15 cellular contexts compared by ENCODE assay signal in the genomic region with DNA sequence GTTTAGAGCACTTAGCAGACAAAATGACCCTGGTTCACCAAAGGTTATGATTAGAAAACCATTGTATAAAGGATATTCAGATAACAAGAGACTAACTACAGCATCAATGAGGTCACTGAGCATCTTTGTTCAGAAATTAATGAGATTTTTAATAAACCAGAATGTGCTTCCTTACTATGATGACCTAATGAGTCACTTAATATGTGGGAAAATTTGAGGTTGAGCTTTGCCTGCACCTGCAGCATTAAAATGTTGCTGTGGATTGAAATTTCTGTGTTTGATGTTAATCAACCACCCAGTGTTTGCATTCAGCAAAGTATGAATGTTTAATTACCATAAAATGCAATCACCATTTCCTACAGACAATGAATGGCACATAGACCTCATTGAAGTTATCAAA. TPM values are rescaled to one million over a fixed set of nuclear protein-coding genes. Genes with fewer than 3 reads are reported as not detected.
DNase-seq lines count a peak whose midpoint lies in the region; ATAC-seq and TF ChIP-seq lines count a peak whose summit lies in the region.
"Had no signal": no experiment of that assay in that cellular context is flagged by ENCODE, and none has a peak within 500 bp of the region (broad histone marks: within the 10 kb centered on the region; RNA-seq: fewer than 3 reads in every experiment).

No MANE protein-coding gene starts in this region.

- H3K36me3 ChIP-seq in HUES48 (ENCODE audit: control insufficient read depth, insufficient read depth, low read length) (no peaks in the 10 kb centered on the region), PC-3 (ENCODE audit: low read depth, low read length) (no peaks in the 10 kb centered on the region), hepatocyte (replicated peaks; ENCODE audit: insufficient read depth, low read depth) (no peaks in the 10 kb centered on the region), brain microvascular endothelial cell (replicated peaks) (no peaks in the 10 kb centered on the region)
- H3K36me3 ChIP-seq: BE2C, SJCRH30 had no signal

- CTCF ChIA-PET in PC-3 (lab: Charles Lee): no interaction called here

- H3K4me3 ChIP-seq in HUES48 (ENCODE audit: low read depth, low read length) (no peak overlapping the region), PC-3 (ENCODE audit: low read length) (no peak overlapping the region), hepatocyte (no peak overlapping the region), brain microvascular endothelial cell (ENCODE audit: low read depth, low read length) (no peak overlapping the region)
- H3K4me3 ChIP-seq: SJCRH30 had no signal

- H3K4me2 ChIP-seq in PC-3 (ENCODE audit: low read length): peak overlapping the region; percentile 70
- no peak overlapping the region for H3K4me2 ChIP-seq in hepatocyte

- in situ Hi-C loops in brain microvascular endothelial cell (cut with HindIII; ENCODE audit: low pct_ligation_motif_present, low sequenced_read_pairs): no loop called here

- no peaks in the 10 kb centered on the region for H3K9me2 ChIP-seq in PC-3 (replicated peaks; ENCODE audit: low read length)
- no peaks in the 10 kb centered on the region for H3K9me2 ChIP-seq in hepatocyte (replicated peaks; ENCODE audit: insufficient read depth)

- H3K4me1 ChIP-seq in HUES48 (ENCODE audit: control insufficient read depth, insufficient read depth, low read length) (peaks cover 53% of the 10 kb centered on the region), PC-3 (ENCODE audit: insufficient read depth, low read length) (peaks cover 48% of the 10 kb centered on the region), foreskin keratinocyte (peaks cover 16% of the 10 kb centered on the region), hepatocyte (ENCODE audit: insufficient read depth) (peaks cover 8% of the 10 kb centered on the region)

- no peak overlapping the region for H2AFZ ChIP-seq in PC-3 (ENCODE audit: low read length)
- H2AFZ ChIP-seq in hepatocyte: no peak overlapping the region

- H3F3A ChIP-seq in PC-3 (ENCODE audit: low read length, unreplicated experiment): peaks cover 5% of the 10 kb centered on the region

- no TSS peak for BruUV-seq in PC-3 (replicated peaks; lab: Mats Ljungman, UMichigan)

- intact Hi-C loops in PC-3 (cut with micrococcal nuclease): no loop called here

- no peaks in the 10 kb centered on the region for H3K27me3 ChIP-seq in HUES48 (ENCODE audit: control insufficient read depth, insufficient read depth, low read length)
- no peaks in the 10 kb centered on the region for H3K27me3 ChIP-seq in PC-3 (ENCODE audit: low read length)
- no peaks in the 10 kb centered on the region for H3K27me3 ChIP-seq in foreskin keratinocyte
- H3K27me3 ChIP-seq in hepatocyte: no peaks in the 10 kb centered on the region
- no peaks in the 10 kb centered on the region for H3K27me3 ChIP-seq in brain microvascular endothelial cell (replicated peaks)
- H3K27me3 ChIP-seq: BE2C, SJCRH30 had no signal

- peak; percentile 29; the same call in 1 of the 2 replicates for ATAC-seq in PC-3
- ATAC-seq in foreskin keratinocyte: peak; percentile 40
- no peak for ATAC-seq in GM18907 (IDR thresholded peaks at IDR 0.05; ENCODE audit: unreplicated experiment)
- ATAC-seq in HG03280 (IDR thresholded peaks at IDR 0.05; ENCODE audit: unreplicated experiment): no peak

- H3K27ac ChIP-seq in HUES48 (ENCODE audit: low read depth, low read length): peak overlapping the region; percentile 90
- H3K27ac ChIP-seq in PC-3 (ENCODE audit: low read length): peak overlapping the region; percentile 82
- H3K27ac ChIP-seq in foreskin keratinocyte: no peak overlapping the region
- no peak overlapping the region for H3K27ac ChIP-seq in hepatocyte
- no peak overlapping the region for H3K27ac ChIP-seq in brain microvascular endothelial cell
- H3K27ac ChIP-seq: SJCRH30 had no signal

- H3K9ac ChIP-seq in HUES48 (ENCODE audit: low read depth, low read length) (no peak overlapping the region), PC-3 (ENCODE audit: low read length) (no peak overlapping the region)

- TF ChIP-seq CTCF in PC-3 (conservative IDR thresholded peaks at IDR 0.05; ENCODE audit: low read depth, low read length): no peak
- TF ChIP-seq CTCF in foreskin keratinocyte (conservative IDR thresholded peaks at IDR 0.05): no peak
- TF ChIP-seq CTCF in hepatocyte (IDR thresholded peaks at IDR 0.05; ENCODE audit: poor library complexity): no peak
- no peak for TF ChIP-seq CTCF in brain microvascular endothelial cell (IDR thresholded peaks at IDR 0.05; ENCODE audit: low read depth, low read length, missing control alignments)

- peak; percentile 55 for DNase-seq in PC-3
- DNase-seq in foreskin keratinocyte: peak; percentile 16 to 28
- no peak for DNase-seq in hepatocyte (ENCODE audit: low spot score)
- DNase-seq in brain microvascular endothelial cell: no peak
- DNase-seq: BE2C; CD4-positive, alpha-beta T cell; NCI-H1105 treated with DMSO at 0.1 percent for 48 hours; NCI-H187 treated with DMSO at 0.1 percent for 48 hours; NCI-H345; NK-92 treated with Interleukin-12 subunit alpha and Interleukin-12 subunit beta, amount 100 ng/mL, for 24 hours; OCI-M1; SJCRH30 had no signal

- H3K79me2 ChIP-seq in PC-3 (ENCODE audit: low read length) (peaks cover 24% of the 10 kb centered on the region), hepatocyte (peaks cover 3% of the 10 kb centered on the region)

- POLR2A ChIA-PET in PC-3 (lab: Charles Lee; ENCODE audit: unreplicated experiment): no interaction called here

- no peaks in the 10 kb centered on the region for H3K9me3 ChIP-seq in HUES48 (ENCODE audit: control insufficient read depth, insufficient read depth, low read length)
- H3K9me3 ChIP-seq in PC-3 (ENCODE audit: low read length): no peaks in the 10 kb centered on the region
- H3K9me3 ChIP-seq in hepatocyte (ENCODE audit: low read depth): no peaks in the 10 kb centered on the region
- H3K9me3 ChIP-seq: BE2C, SJCRH30 had no signal

- H4K20me1 ChIP-seq in PC-3 (ENCODE audit: low read length) (no peaks in the 10 kb centered on the region), hepatocyte (ENCODE audit: insufficient read depth, poor library complexity, severe bottlenecking) (no peaks in the 10 kb centered on the region)

RNA-seq across cellular contexts. Expression of a gene that starts 45.8 kb away (rescaled TPM):
- total RNA-seq in PC-3 (2014; rRNA removed) (5.5 and 5.7 TPM in 2 replicates), foreskin keratinocyte (1.8 and 2.2 TPM in 2 replicates), hepatocyte (11.7 and 16.0 TPM in 2 replicates)
- polyA plus RNA-seq in foreskin keratinocyte (0.79 and 0.84 TPM in 2 replicates), hepatocyte (4.0 and 5.8 TPM in 2 replicates)

Comparison
In these comparisons a context has a peak if more than half of its experiments do, and no peak if none do; other contexts are left out.
1. H3K27ac ChIP-seq: peak in HUES48 (single experiment) and PC-3 (single experiment); none in foreskin keratinocyte (single experiment), hepatocyte (single experiment) and brain microvascular endothelial cell (single experiment).
2. ATAC-seq: peak in PC-3 (single experiment) and foreskin keratinocyte (single experiment); none in GM18907 (single experiment) and HG03280 (single experiment).
3. DNase-seq: peak in PC-3 (single experiment) and foreskin keratinocyte (2 of 2); none in hepatocyte (single experiment) and brain microvascular endothelial cell (single experiment).